In genomic region chr5:119287547-119288073, GRCh38 we compare ENCODE assay signal across 1 cellular context.
A peak's percentile ranks its signal among the peaks of the same experiment; 100 is the strongest.
TF ChIP-seq lines count a peak whose summit lies in the region.

No MANE protein-coding gene starts in this region.

TF ChIP-seq in K562, 482 proteins besides CTCF, POLR2A, EP300 and RAD21 (continued from another document):
- TF ChIP-seq ZNF592 (IDR thresholded peaks at IDR 0.05) (peak; percentile 59), FOSL1 (tag; conservative IDR thresholded peaks at IDR 0.05) (peak; percentile 62), DDX20 (tag; IDR thresholded peaks at IDR 0.05; ENCODE audit: low read depth) (no peak), CREBBP (IDR thresholded peaks at IDR 0.05; ENCODE audit: low read depth, low read length) (no peak), ZNF354B (CRISPR knock-in tag; IDR thresholded peaks at IDR 0.05) (no peak), ATF7 (IDR thresholded peaks at IDR 0.05) (peak; percentile 66; the same call in 1 of the 2 replicates), MTA1 (IDR thresholded peaks at IDR 0.05; ENCODE audit: borderline replicate concordance) (peak; percentile 32; the same call in 1 of the 2 replicates), ETV1 (tag; conservative IDR thresholded peaks at IDR 0.05; ENCODE audit: low read depth) (no peak), ZNF778 (CRISPR knock-in tag; IDR thresholded peaks at IDR 0.05) (no peak), SMAD4 (CRISPR knock-in tag; conservative IDR thresholded peaks at IDR 0.05) (peak; percentile 63), TGIF2 (CRISPR knock-in tag; IDR thresholded peaks at IDR 0.05) (no peak), MTA3 (IDR thresholded peaks at IDR 0.05; ENCODE audit: borderline replicate concordance) (0 out of 2 replicates have a peak, but pooled peaks have one; percentile 25), TBL1XR1 (IDR thresholded peaks at IDR 0.05; ENCODE audit: low read length in 2 of 2) (0 out of 4 replicates have a peak, but pooled peaks of 1 of the 2 experiments have one; percentile 9), SMARCE1 (IDR thresholded peaks at IDR 0.05) (peak; percentile 73), ZNF224 (CRISPR knock-in tag; IDR thresholded peaks at IDR 0.05) (no peak), TEAD1 (CRISPR knock-in tag; IDR thresholded peaks at IDR 0.05) (no peak), ELF4 (CRISPR knock-in tag; IDR thresholded peaks at IDR 0.05) (no peak), ZNF407 (IDR thresholded peaks at IDR 0.05; ENCODE audit: low read depth) (no peak), SMARCA4 (IDR thresholded peaks at IDR 0.05) (peak; percentile 52; the same call in 1 of the 2 replicates), FOXA3 (CRISPR knock-in tag; conservative IDR thresholded peaks at IDR 0.05 in 1 of 2, IDR thresholded peaks at IDR 0.05 in 1 of 2) (0 out of 4 replicates have a peak, but pooled peaks of 1 of the 2 experiments have one; percentile 48), ZEB2 (IDR thresholded peaks at IDR 0.05) (0 out of 2 replicates have a peak, but pooled peaks have one; percentile 54), MEIS2 (IDR thresholded peaks at IDR 0.05; ENCODE audit: partially characterized antibody) (peak; percentile 62), DPF2 (IDR thresholded peaks at IDR 0.05) (peak; percentile 71), CTBP1 (IDR thresholded peaks at IDR 0.05; ENCODE audit: borderline replicate concordance) (no peak; the same call in 1 of the 2 replicates), GATAD2A (IDR thresholded peaks at IDR 0.05) (no peak), ZKSCAN1 (IDR thresholded peaks at IDR 0.05; ENCODE audit: low read depth, low read length) (no peak), GATA2 (CRISPR knock-in tag; IDR thresholded peaks at IDR 0.05) (0 out of 2 replicates have a peak, but pooled peaks have one; percentile 14), HMG20B (CRISPR knock-in tag; IDR thresholded peaks at IDR 0.05) (no peak), NR1H2 (CRISPR knock-in tag; IDR thresholded peaks at IDR 0.05) (no peak), CBFA2T3 (IDR thresholded peaks at IDR 0.05) (peak; percentile 20; the same call in 1 of the 2 replicates)
- TF ChIP-seq, protein P1, sequence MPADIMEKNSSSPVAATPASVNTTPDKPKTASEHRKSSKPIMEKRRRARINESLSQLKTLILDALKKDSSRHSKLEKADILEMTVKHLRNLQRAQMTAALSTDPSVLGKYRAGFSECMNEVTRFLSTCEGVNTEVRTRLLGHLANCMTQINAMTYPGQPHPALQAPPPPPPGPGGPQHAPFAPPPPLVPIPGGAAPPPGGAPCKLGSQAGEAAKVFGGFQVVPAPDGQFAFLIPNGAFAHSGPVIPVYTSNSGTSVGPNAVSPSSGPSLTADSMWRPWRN (IDR thresholded peaks at IDR 0.05; ENCODE audit: low read depth) = 0 out of 2 replicates have a peak, but pooled peaks have one; percentile 10
- TF ChIP-seq, protein P2, sequence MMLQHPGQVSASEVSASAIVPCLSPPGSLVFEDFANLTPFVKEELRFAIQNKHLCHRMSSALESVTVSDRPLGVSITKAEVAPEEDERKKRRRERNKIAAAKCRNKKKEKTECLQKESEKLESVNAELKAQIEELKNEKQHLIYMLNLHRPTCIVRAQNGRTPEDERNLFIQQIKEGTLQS (IDR thresholded peaks at IDR 0.05) = peak; percentile 46; the same call in 1 of the 2 replicates
- TF ChIP-seq, protein P2 (CRISPR knock-in tag; conservative IDR thresholded peaks at IDR 0.05) = no peak
- TF ChIP-seq, protein P3, sequence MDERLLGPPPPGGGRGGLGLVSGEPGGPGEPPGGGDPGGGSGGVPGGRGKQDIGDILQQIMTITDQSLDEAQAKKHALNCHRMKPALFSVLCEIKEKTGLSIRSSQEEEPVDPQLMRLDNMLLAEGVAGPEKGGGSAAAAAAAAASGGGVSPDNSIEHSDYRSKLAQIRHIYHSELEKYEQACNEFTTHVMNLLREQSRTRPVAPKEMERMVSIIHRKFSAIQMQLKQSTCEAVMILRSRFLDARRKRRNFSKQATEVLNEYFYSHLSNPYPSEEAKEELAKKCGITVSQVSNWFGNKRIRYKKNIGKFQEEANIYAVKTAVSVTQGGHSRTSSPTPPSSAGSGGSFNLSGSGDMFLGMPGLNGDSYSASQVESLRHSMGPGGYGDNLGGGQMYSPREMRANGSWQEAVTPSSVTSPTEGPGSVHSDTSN (CRISPR knock-in tag; IDR thresholded peaks at IDR 0.05; ENCODE audit: low read depth) = no peak
- TF ChIP-seq, protein P3 (tag; conservative IDR thresholded peaks at IDR 0.05; ENCODE audit: low read depth) = peak; percentile 39; the same call in 1 of the 2 replicates
- TF ChIP-seq, protein P4, sequence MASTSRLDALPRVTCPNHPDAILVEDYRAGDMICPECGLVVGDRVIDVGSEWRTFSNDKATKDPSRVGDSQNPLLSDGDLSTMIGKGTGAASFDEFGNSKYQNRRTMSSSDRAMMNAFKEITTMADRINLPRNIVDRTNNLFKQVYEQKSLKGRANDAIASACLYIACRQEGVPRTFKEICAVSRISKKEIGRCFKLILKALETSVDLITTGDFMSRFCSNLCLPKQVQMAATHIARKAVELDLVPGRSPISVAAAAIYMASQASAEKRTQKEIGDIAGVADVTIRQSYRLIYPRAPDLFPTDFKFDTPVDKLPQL (IDR thresholded peaks at IDR 0.05; ENCODE audit: extremely low read depth, insufficient read length) = no peak
